26 cellular contexts compared by ENCODE assay signal in the genomic region with DNA sequence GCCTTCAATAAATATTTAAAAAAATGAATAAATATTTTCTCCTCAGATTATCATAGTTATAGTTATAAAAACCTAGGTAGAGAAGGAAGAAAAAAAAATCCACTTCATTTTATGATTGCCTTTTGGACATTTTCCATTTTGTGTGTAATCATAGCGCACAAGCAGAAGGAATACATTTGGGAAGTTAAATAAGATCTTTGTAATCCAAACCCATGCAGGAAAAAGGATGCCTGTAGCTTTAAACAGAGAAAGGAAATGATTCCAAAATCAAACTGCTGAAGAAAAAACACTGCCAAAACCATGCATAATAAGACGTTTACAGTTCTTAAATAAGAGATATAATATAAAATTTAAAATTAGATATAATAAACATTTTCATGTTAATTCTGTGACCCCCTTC. TPM values are rescaled to one million over a fixed set of nuclear protein-coding genes. Genes with fewer than 3 reads are reported as not detected.
"Had no signal": no experiment of that assay in that cellular context is flagged by ENCODE, and none has a peak within 500 bp of the region (broad histone marks: within the 10 kb centered on the region; RNA-seq: fewer than 3 reads in every experiment).

No MANE protein-coding gene starts in this region.

- H3K27ac ChIP-seq: left lung, psoas muscle, right atrium auricular region, thyroid gland, VCaP had no signal

- H3K4me3 ChIP-seq: left lung, lung, psoas muscle, right atrium auricular region, thyroid gland had no signal

- DNase-seq: activated CD4-positive, alpha-beta T cell treated with anti-CD3 and anti-CD28 coated beads, Interleukin-2, amount 50 U/mL, for 1 hour; activated CD4-positive, CD25-positive, alpha-beta regulatory T cell treated with anti-CD3 and anti-CD28 coated beads, Interleukin-2, amount 50 U/mL, for 72 hours; activated CD8-positive, alpha-beta T cell treated with anti-CD3 and anti-CD28 coated beads, Interleukin-2, amount 10 ng/mL, durations not matched to agents 7 days and 5 days; activated gamma-delta T cell treated with Interleukin-2 at 50 U/mL for 16 hours; aorta; dermis blood vessel endothelial cell; effector CD8-positive, alpha-beta T cell; hippocampal formation; kidney glomerular epithelial cell; left lung; naive thymus-derived CD8-positive, alpha-beta T cell; psoas muscle; stimulated activated CD4-positive, alpha-beta T cell treated with anti-CD3 and anti-CD28 coated beads, Interleukin-4, amount 100 ng/mL, for 24 hours; stimulated activated naive CD4-positive, alpha-beta T cell treated with Interleukin-2 at 50 U/mL for 16 hours; T-helper 2 cell; thyroid gland had no signal

- H3K9me3 ChIP-seq: left lung, psoas muscle, right atrium auricular region, thyroid gland had no signal

- H3K4me1 ChIP-seq: left lung, psoas muscle, right atrium auricular region, thyroid gland had no signal

- H3K36me3 ChIP-seq: left lung, right atrium auricular region, thyroid gland had no signal

- ATAC-seq: activated CD8-positive, alpha-beta T cell treated with anti-CD3 and anti-CD28 coated beads, Interleukin-2, amount 10 ng/mL, durations not matched to agents 7 days and 5 days; left lung; naive thymus-derived CD8-positive, alpha-beta T cell; psoas muscle had no signal

- H3K27me3 ChIP-seq: left lung, right atrium auricular region, thyroid gland had no signal

RNA-seq across cellular contexts. Expression of a gene that starts 7.4 kb away (rescaled TPM):
- total RNA-seq: activated CD8-positive, alpha-beta T cell treated with anti-CD3 and anti-CD28 coated beads, Interleukin-2, amount 10 ng/mL, durations not matched to agents 7 days and 5 days; aorta; cardiac septum; chondrocyte; dermis blood vessel endothelial cell; fibroblast of villous mesenchyme; left lung; lung; mesenteric fat pad; naive thymus-derived CD8-positive, alpha-beta T cell; osteocyte; psoas muscle; right atrium auricular region; subcutaneous adipose tissue; ureter had no signal
